In the genomic region with DNA sequence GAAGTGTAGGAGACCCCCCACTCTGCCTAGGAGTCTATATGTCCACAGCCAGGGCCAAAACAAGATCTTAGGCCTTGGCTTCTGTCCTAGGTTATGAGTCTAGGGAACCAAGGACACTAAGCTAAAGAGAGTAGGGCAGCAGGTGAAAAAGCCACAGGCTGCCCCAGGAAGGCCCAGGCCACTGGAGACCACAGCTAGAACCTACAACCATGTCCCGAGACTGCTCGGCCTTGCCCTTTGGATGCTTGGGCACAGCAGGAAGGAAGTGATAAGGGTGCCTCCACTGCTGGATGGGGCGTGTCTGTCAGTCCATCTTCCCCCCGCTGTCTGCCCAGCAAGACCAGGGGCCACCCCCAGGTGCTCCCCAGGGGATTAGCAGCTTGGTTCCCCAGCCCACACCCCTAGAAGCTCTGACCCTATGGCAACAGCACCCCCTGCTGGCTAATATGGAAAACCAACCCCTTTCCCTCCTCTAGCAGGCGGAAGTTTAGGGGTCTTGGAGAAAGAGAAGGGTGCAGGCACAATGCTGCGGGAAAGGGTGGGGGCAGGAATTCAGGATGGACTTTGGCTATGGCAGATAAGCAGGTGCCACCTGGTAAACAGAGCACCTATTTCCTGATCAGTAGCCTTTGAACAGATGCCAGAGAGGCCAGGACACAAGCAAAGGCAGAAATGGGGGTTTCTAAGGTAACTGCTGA, we compare ENCODE assay signal across 1 cellular context.
A peak's percentile ranks its signal among the peaks of the same experiment; 100 is the strongest.
TF ChIP-seq lines count a peak whose summit lies in the region.

No MANE protein-coding gene starts in this region.

TF ChIP-seq in K562, 482 proteins besides CTCF, POLR2A, EP300 and RAD21 (continued from another document and continues in another):
- TF ChIP-seq, protein P1, sequence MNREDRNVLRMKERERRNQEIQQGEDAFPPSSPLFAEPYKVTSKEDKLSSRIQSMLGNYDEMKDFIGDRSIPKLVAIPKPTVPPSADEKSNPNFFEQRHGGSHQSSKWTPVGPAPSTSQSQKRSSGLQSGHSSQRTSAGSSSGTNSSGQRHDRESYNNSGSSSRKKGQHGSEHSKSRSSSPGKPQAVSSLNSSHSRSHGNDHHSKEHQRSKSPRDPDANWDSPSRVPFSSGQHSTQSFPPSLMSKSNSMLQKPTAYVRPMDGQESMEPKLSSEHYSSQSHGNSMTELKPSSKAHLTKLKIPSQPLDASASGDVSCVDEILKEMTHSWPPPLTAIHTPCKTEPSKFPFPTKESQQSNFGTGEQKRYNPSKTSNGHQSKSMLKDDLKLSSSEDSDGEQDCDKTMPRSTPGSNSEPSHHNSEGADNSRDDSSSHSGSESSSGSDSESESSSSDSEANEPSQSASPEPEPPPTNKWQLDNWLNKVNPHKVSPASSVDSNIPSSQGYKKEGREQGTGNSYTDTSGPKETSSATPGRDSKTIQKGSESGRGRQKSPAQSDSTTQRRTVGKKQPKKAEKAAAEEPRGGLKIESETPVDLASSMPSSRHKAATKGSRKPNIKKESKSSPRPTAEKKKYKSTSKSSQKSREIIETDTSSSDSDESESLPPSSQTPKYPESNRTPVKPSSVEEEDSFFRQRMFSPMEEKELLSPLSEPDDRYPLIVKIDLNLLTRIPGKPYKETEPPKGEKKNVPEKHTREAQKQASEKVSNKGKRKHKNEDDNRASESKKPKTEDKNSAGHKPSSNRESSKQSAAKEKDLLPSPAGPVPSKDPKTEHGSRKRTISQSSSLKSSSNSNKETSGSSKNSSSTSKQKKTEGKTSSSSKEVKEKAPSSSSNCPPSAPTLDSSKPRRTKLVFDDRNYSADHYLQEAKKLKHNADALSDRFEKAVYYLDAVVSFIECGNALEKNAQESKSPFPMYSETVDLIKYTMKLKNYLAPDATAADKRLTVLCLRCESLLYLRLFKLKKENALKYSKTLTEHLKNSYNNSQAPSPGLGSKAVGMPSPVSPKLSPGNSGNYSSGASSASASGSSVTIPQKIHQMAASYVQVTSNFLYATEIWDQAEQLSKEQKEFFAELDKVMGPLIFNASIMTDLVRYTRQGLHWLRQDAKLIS (CRISPR knock-in tag; IDR thresholded peaks at IDR 0.05), result 0 out of 2 replicates have a peak, but pooled peaks have one; percentile 41
- TF ChIP-seq SMARCA4 (IDR thresholded peaks at IDR 0.05), result 0 out of 2 replicates have a peak, but pooled peaks have one; percentile 18
- no peak for TF ChIP-seq GMEB1 (CRISPR knock-in tag; IDR thresholded peaks at IDR 0.05)
- 0 out of 2 replicates have a peak, but pooled peaks have one; percentile 40 for TF ChIP-seq RB1 (IDR thresholded peaks at IDR 0.05; ENCODE audit: low read depth)
- TF ChIP-seq ELF4 (CRISPR knock-in tag; IDR thresholded peaks at IDR 0.05), result peak; percentile 67; the same call in 1 of the 2 replicates
- peak; percentile 59 to 79; a peak in 2 of 4 replicates for TF ChIP-seq MAZ (CRISPR knock-in tag; conservative IDR thresholded peaks at IDR 0.05 in 1 of 2, IDR thresholded peaks at IDR 0.05 in 1 of 2)
- peak; percentile 91 for TF ChIP-seq CC2D1A (IDR thresholded peaks at IDR 0.05)
- TF ChIP-seq DPF2 (IDR thresholded peaks at IDR 0.05), result 0 out of 2 replicates have a peak, but pooled peaks have one; percentile 28
- 0 out of 2 replicates have a peak, but pooled peaks have one; percentile 17 for TF ChIP-seq MEF2D (tag; conservative IDR thresholded peaks at IDR 0.05; ENCODE audit: low read depth)
- TF ChIP-seq VEZF1 (CRISPR knock-in tag; IDR thresholded peaks at IDR 0.05), result peak; percentile 65
- TF ChIP-seq, protein P2, sequence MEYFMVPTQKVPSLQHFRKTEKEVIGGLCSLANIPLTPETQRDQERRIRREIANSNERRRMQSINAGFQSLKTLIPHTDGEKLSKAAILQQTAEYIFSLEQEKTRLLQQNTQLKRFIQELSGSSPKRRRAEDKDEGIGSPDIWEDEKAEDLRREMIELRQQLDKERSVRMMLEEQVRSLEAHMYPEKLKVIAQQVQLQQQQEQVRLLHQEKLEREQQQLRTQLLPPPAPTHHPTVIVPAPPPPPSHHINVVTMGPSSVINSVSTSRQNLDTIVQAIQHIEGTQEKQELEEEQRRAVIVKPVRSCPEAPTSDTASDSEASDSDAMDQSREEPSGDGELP (CRISPR knock-in tag; IDR thresholded peaks at IDR 0.05; ENCODE audit: borderline replicate concordance), result peak; percentile 58; the same call in 1 of the 2 replicates
- peak; percentile 40; the same call in 1 of the 2 replicates for TF ChIP-seq ZNF263 (CRISPR knock-in tag; IDR thresholded peaks at IDR 0.05; ENCODE audit: borderline replicate concordance)
- peak; percentile 33; the same call in 1 of the 2 replicates for TF ChIP-seq ZEB2 (IDR thresholded peaks at IDR 0.05)
- peak; percentile 43 for TF ChIP-seq TCF3 (CRISPR knock-in tag; IDR thresholded peaks at IDR 0.05)
- peak; percentile 56 for TF ChIP-seq CXXC5 (CRISPR knock-in tag; IDR thresholded peaks at IDR 0.05)
- TF ChIP-seq ELF1 (tag; IDR thresholded peaks at IDR 0.05), result peak; percentile 61
- TF ChIP-seq ZNF592 (IDR thresholded peaks at IDR 0.05), result peak; percentile 75
- no peak for TF ChIP-seq NUFIP1 (IDR thresholded peaks at IDR 0.05; ENCODE audit: partially characterized antibody)
- TF ChIP-seq ZBTB17 (CRISPR knock-in tag; IDR thresholded peaks at IDR 0.05), result 0 out of 2 replicates have a peak, but pooled peaks have one; percentile 49
- peak; percentile 26; the same call in 1 of the 2 replicates for TF ChIP-seq BHLHE40 (IDR thresholded peaks at IDR 0.05; ENCODE audit: low read length)
- TF ChIP-seq, protein P3, sequence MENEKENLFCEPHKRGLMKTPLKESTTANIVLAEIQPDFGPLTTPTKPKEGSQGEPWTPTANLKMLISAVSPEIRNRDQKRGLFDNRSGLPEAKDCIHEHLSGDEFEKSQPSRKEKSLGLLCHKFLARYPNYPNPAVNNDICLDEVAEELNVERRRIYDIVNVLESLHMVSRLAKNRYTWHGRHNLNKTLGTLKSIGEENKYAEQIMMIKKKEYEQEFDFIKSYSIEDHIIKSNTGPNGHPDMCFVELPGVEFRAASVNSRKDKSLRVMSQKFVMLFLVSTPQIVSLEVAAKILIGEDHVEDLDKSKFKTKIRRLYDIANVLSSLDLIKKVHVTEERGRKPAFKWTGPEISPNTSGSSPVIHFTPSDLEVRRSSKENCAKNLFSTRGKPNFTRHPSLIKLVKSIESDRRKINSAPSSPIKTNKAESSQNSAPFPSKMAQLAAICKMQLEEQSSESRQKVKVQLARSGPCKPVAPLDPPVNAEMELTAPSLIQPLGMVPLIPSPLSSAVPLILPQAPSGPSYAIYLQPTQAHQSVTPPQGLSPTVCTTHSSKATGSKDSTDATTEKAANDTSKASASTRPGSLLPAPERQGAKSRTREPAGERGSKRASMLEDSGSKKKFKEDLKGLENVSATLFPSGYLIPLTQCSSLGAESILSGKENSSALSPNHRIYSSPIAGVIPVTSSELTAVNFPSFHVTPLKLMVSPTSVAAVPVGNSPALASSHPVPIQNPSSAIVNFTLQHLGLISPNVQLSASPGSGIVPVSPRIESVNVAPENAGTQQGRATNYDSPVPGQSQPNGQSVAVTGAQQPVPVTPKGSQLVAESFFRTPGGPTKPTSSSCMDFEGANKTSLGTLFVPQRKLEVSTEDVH (IDR thresholded peaks at IDR 0.05; ENCODE audit: low read depth, partially characterized antibody), result peak; percentile 24
- TF ChIP-seq ZNF274 (IDR thresholded peaks at IDR 0.05; ENCODE audit: borderline replicate concordance, low read depth, low read length), result no peak
- TF ChIP-seq ZMIZ1 (IDR thresholded peaks at IDR 0.05; ENCODE audit: low read depth in 2 of 2, low read length in 2 of 2), result peak in 1 of 2 experiments; percentile 28; a peak in 1 of 4 replicates
- peak; percentile 96 for TF ChIP-seq DEAF1 (CRISPR knock-in tag; IDR thresholded peaks at IDR 0.05)
- TF ChIP-seq GATAD2B (IDR thresholded peaks at IDR 0.05; ENCODE audit: borderline replicate concordance), result 0 out of 2 replicates have a peak, but pooled peaks have one; percentile 25
- TF ChIP-seq E2F3 (CRISPR knock-in tag; IDR thresholded peaks at IDR 0.05), result peak; percentile 27; the same call in 1 of the 2 replicates
- TF ChIP-seq STAG1 (CRISPR knock-in tag; IDR thresholded peaks at IDR 0.05; ENCODE audit: borderline replicate concordance), result peak; percentile 93
- 0 out of 2 replicates have a peak, but pooled peaks have one; percentile 11 for TF ChIP-seq PKNOX1 (IDR thresholded peaks at IDR 0.05)
